In the genomic region with DNA sequence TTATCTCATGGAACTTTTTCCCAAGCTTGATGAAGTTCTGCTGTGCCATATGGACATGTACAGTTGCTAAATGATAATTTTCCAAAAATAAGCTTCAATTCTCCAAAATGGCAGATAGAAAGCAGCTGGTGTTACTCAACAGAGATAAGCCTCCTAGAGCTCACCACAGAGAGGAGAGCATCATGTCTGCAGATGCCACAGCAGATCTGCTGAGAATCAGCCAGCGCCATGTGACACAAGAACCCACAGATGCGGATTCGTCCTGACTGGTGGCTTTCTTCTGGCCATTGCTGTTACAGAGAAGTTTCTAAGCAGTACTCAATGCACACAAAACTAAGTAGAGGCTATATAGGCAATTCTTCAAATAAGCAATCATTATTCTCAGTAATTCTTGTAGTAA, we compare ENCODE assay signal across 9 cellular contexts.
"Had no signal": no experiment of that assay in that cellular context is flagged by ENCODE, and none has a peak within 500 bp of the region (broad histone marks: within the 10 kb centered on the region; RNA-seq: fewer than 3 reads in every experiment).

No MANE protein-coding gene starts in this region.

- DNase-seq: activated CD4-positive, alpha-beta T cell treated with anti-CD3 and anti-CD28 coated beads for 48 hours; activated CD8-positive, alpha-beta memory T cell treated with anti-CD3 and anti-CD28 coated beads, Interleukin-2, amount 50 U/mL, for 48 hours; activated CD8-positive, alpha-beta T cell treated with anti-CD3 and anti-CD28 coated beads, Interleukin-2, amount 10 ng/mL, durations not matched to agents 7 days and 5 days; activated naive CD4-positive, alpha-beta T cell treated with Interleukin-2 at 50 U/mL for 16 hours; heart right ventricle; naive B cell; right cardiac atrium; transverse colon had no signal

- ATAC-seq: activated CD8-positive, alpha-beta T cell treated with anti-CD3 and anti-CD28 coated beads, Interleukin-2, amount 10 ng/mL, durations not matched to agents 7 days and 5 days; heart right ventricle; right cardiac atrium; stimulated activated effector memory CD8-positive, alpha-beta T cell treated with anti-CD3 and anti-CD28 coated beads, Interleukin-12 subunit alpha, Interleukin-12 subunit beta, amount 100 ng/mL, for 72 hours had no signal
